ENCODE assay signal across 27 cellular contexts in the genomic region with DNA sequence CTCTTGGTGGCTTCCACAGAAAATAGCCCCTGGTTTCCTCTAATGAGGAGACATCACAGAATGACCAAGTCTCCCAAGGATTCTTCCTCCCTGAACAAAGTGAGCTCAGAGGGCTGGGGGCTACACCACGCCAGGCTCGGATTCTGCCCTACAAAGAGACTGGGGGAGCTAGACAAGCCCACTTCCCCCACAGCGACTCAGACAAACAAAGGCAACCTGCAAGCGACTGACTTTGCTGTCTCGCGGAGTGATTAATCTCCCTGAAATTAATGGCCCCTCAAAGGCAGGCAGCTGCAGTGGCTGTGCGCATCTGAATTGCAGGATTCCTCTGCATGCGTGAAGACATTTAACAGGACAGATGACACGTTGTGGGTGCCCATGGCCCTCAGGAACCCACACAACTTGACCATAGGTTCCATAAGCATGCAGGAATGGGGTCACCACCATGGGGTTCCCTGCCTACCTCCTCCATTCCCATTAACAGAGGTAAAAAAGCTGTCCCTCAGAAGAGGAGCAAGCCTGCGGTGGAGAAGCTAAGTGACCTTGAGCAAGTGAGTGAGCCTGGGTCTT. TPM values are rescaled to one million over a fixed set of nuclear protein-coding genes. Genes with fewer than 3 reads are reported as not detected.
DNase-seq lines count a peak whose midpoint lies in the region; TF ChIP-seq lines count a peak whose summit lies in the region.
"Had no signal": no experiment of that assay in that cellular context is flagged by ENCODE, and none has a peak within 500 bp of the region (broad histone marks: within the 10 kb centered on the region; RNA-seq: fewer than 3 reads in every experiment).

No MANE protein-coding gene starts in this region.

- H2BK5ac ChIP-seq in neuronal stem cell (ENCODE audit: low read length) (no peak overlapping the region), trophoblast cell (ENCODE audit: low read depth, low read length, poor library complexity) (no peak overlapping the region)

- H2AFZ ChIP-seq in neuronal stem cell (ENCODE audit: low read length) (peak overlapping the region; percentile 75), trophoblast cell (ENCODE audit: insufficient read depth, low read length, poor library complexity) (no peak overlapping the region)

- H3K18ac ChIP-seq in neuronal stem cell (ENCODE audit: low read length) (no peak overlapping the region), trophoblast cell (ENCODE audit: low read length) (no peak overlapping the region)

- WGBS in esophagus muscularis mucosa = 40% methylated on average over 7 of the region's 10 CpGs
- WGBS in neuronal stem cell (ENCODE audit: extremely low coverage in 2 of 2, insufficient read length in 2 of 2, insufficient replicate concordance in 1 of 2), 2 donors = no CpG with 5 or more reads among the region's 10 CpGs
- WGBS in trophoblast cell (ENCODE audit: extremely low coverage, insufficient coverage, insufficient read length) = no CpG with 5 or more reads among the region's 10 CpGs

- TF ChIP-seq POLR2A in esophagus muscularis mucosa (IDR thresholded peaks at IDR 0.05; ENCODE audit: low read depth) (no peak), breast epithelium (IDR thresholded peaks at IDR 0.05) (no peak)

- no peak overlapping the region for H3K14ac ChIP-seq in neuronal stem cell (ENCODE audit: low read length)
- H3K14ac ChIP-seq in trophoblast cell (ENCODE audit: low read length) = no peak overlapping the region

- H3K36me3 ChIP-seq in esophagus muscularis mucosa (no peaks in the 10 kb centered on the region), neuronal stem cell (replicated peaks in 1 of 2; ENCODE audit: control insufficient read depth in 2 of 2, insufficient read depth in 2 of 2, low read length in 2 of 2) (no peaks in the 10 kb centered on the region), trophoblast cell (ENCODE audit: control insufficient read depth in 1 of 2, insufficient read depth in 2 of 2, low read length in 2 of 2) (no peaks in the 10 kb centered on the region), breast epithelium (no peaks in the 10 kb centered on the region)
- H3K36me3 ChIP-seq: BLaER1, SJSA1 had no signal

- no peak overlapping the region for H3K4me2 ChIP-seq in neuronal stem cell (ENCODE audit: insufficient read depth, low read length, poor library complexity, severe bottlenecking)
- no peak overlapping the region for H3K4me2 ChIP-seq in trophoblast cell (ENCODE audit: low read length)
- H3K4me2 ChIP-seq: BLaER1 had no signal

- no peak overlapping the region for H3K27ac ChIP-seq in esophagus muscularis mucosa (replicated peaks in 1 of 4)
- peak overlapping the region; percentile 54 for H3K27ac ChIP-seq in neuronal stem cell (replicated peaks; ENCODE audit: low read length)
- no peak overlapping the region for H3K27ac ChIP-seq in trophoblast cell (ENCODE audit: low read depth, low read length)
- H3K27ac ChIP-seq in breast epithelium = no peak overlapping the region
- H3K27ac ChIP-seq: BLaER1, SJSA1 had no signal

- no peak overlapping the region for H2BK12ac ChIP-seq in neuronal stem cell (ENCODE audit: low read length)
- H2BK12ac ChIP-seq in trophoblast cell (ENCODE audit: low read length) = no peak overlapping the region

- no peaks in the 10 kb centered on the region for H3K79me2 ChIP-seq in trophoblast cell (ENCODE audit: control insufficient read depth, insufficient read depth, low read length, poor library complexity)

- H2AK5ac ChIP-seq in neuronal stem cell (ENCODE audit: low read depth, low read length) = no peak overlapping the region
- H2AK5ac ChIP-seq in trophoblast cell (ENCODE audit: low read length) = no peak overlapping the region

- H3K4ac ChIP-seq in neuronal stem cell (ENCODE audit: low read length) = no peak overlapping the region
- no peak overlapping the region for H3K4ac ChIP-seq in trophoblast cell (ENCODE audit: low read depth, low read length)

- H3K9me3 ChIP-seq in esophagus muscularis mucosa = no peaks in the 10 kb centered on the region
- H3K9me3 ChIP-seq in neuronal stem cell (replicated peaks in 1 of 2; ENCODE audit: control insufficient read depth in 2 of 2, insufficient read depth in 1 of 2, low read depth in 1 of 2, low read length in 2 of 2) = no peaks in the 10 kb centered on the region
- no peaks in the 10 kb centered on the region for H3K9me3 ChIP-seq in trophoblast cell (ENCODE audit: insufficient read depth, low read depth, low read length)
- H3K9me3 ChIP-seq in breast epithelium = no peaks in the 10 kb centered on the region
- H3K9me3 ChIP-seq: BLaER1, SJSA1 had no signal

- no peak overlapping the region for H4K12ac ChIP-seq in trophoblast cell (ENCODE audit: low read depth, low read length)

- no peaks in the 10 kb centered on the region for H3K79me1 ChIP-seq in neuronal stem cell (ENCODE audit: low read depth, low read length)
- no peaks in the 10 kb centered on the region for H3K79me1 ChIP-seq in trophoblast cell (ENCODE audit: low read length)

- intact Hi-C loops in esophagus muscularis mucosa (cut with DNase I) = no loop called here
- intact Hi-C loops in breast epithelium (cut with DNase I; ENCODE audit: low total_unique reads) = loop anchor here (5.0 kb wide), 1 partner anchor 596 kb away; no protein-coding TSS in a partner anchor

- TF ChIP-seq CTCF in esophagus muscularis mucosa (IDR thresholded peaks at IDR 0.05) (no peak), breast epithelium (IDR thresholded peaks at IDR 0.05) (no peak)

- peak; percentile 73 for DNase-seq in NCI-H82 (lab: John Stamatoyannopoulos, UW)
- no peak for DNase-seq in NCI-H82 treated with DMSO at 0.1 percent for 48 hours (lab: John Stamatoyannopoulos, UW; ENCODE audit: unreplicated experiment)
- peak; percentile 1 for DNase-seq in NCI-H2227 treated with DMSO at 0.1 percent for 48 hours (lab: John Stamatoyannopoulos, UW)
- peak; percentile 68 for DNase-seq in esophagus muscularis mucosa (ENCODE audit: extremely low spot score)
- DNase-seq in neuronal stem cell (ENCODE audit: low spot score) = peak; percentile 23
- DNase-seq in trophoblast cell = no peak
- DNase-seq in GOT3 (lab: John Stamatoyannopoulos, UW) = no peak
- no peak for DNase-seq in breast epithelium (ENCODE audit: low spot score in 2 of 2)
- DNase-seq: CD4-positive, CD25-positive, alpha-beta regulatory T cell; DMS153; DND-41; H9; KBM-7; MV-4-11; NCI-H1105; NCI-H187 treated with DMSO at 0.1 percent for 48 hours; NCI-H226; NCI-H510A; NCI-H69; NK-92 treated with Interleukin-12 subunit alpha and Interleukin-12 subunit beta, amount 100 ng/mL, for 24 hours; PC-3 had no signal

- H3K4me1 ChIP-seq in esophagus muscularis mucosa = no peaks in the 10 kb centered on the region
- peaks cover 5 to 13% of the 10 kb centered on the region in 2 donors for H3K4me1 ChIP-seq in neuronal stem cell (ENCODE audit: control insufficient read depth in 2 of 2, insufficient read depth in 1 of 2, low read depth in 1 of 2, low read length in 2 of 2)
- peaks cover 0 to 2% of the 10 kb centered on the region in 2 experiments for H3K4me1 ChIP-seq in trophoblast cell (ENCODE audit: control insufficient read depth in 1 of 2, insufficient read depth in 2 of 2, low read length in 2 of 2)
- no peaks in the 10 kb centered on the region for H3K4me1 ChIP-seq in breast epithelium
- H3K4me1 ChIP-seq: BLaER1, SJSA1 had no signal

- H3K27me3 ChIP-seq in esophagus muscularis mucosa = peaks cover 0 to 47% (median 0%) of the 10 kb centered on the region in 4 donors
- peaks cover 0 to 6% (median 0%) of the 10 kb centered on the region in 3 experiments for H3K27me3 ChIP-seq in neuronal stem cell (ENCODE audit: control insufficient read depth in 3 of 3, insufficient read depth in 3 of 3, low read depth in 1 of 3, low read length in 3 of 3)
- H3K27me3 ChIP-seq in trophoblast cell (ENCODE audit: insufficient read depth, low read length) = no peaks in the 10 kb centered on the region
- peaks cover 0 to 18% of the 10 kb centered on the region in 2 donors for H3K27me3 ChIP-seq in breast epithelium
- H3K27me3 ChIP-seq: BLaER1 had no signal

- H3K23ac ChIP-seq in neuronal stem cell (ENCODE audit: low read depth, low read length, poor library complexity) (no peak overlapping the region), trophoblast cell (ENCODE audit: low read length) (no peak overlapping the region)

- H2BK120ac ChIP-seq in neuronal stem cell (ENCODE audit: low read depth, low read length) = no peak overlapping the region
- no peak overlapping the region for H2BK120ac ChIP-seq in trophoblast cell (ENCODE audit: insufficient read depth, low read length, poor library complexity)

- H4K8ac ChIP-seq in neuronal stem cell (ENCODE audit: low read depth, low read length) (no peak overlapping the region), trophoblast cell (ENCODE audit: low read depth, low read length) (no peak overlapping the region)

- no peak for TF ChIP-seq EP300 in esophagus muscularis mucosa (IDR thresholded peaks at IDR 0.05)

- H3K9ac ChIP-seq in neuronal stem cell (ENCODE audit: low read depth, low read length, poor library complexity) = no peak overlapping the region
- H3K9ac ChIP-seq in trophoblast cell (ENCODE audit: low read length) = no peak overlapping the region
- H3K9ac ChIP-seq: BLaER1 had no signal

- H4K91ac ChIP-seq in neuronal stem cell (ENCODE audit: low read depth, low read length, poor library complexity) = no peak overlapping the region
- no peak overlapping the region for H4K91ac ChIP-seq in trophoblast cell (ENCODE audit: low read depth, low read length)

- H2BK15ac ChIP-seq in neuronal stem cell (ENCODE audit: low read length) = no peak overlapping the region

- no peak overlapping the region for H3K4me3 ChIP-seq in esophagus muscularis mucosa
- H3K4me3 ChIP-seq in neuronal stem cell (ENCODE audit: low read length in 2 of 2) = no peak overlapping the region
- no peak overlapping the region for H3K4me3 ChIP-seq in trophoblast cell (ENCODE audit: low read depth, low read length)
- no peak overlapping the region for H3K4me3 ChIP-seq in breast epithelium
- H3K4me3 ChIP-seq: BLaER1, SJSA1 had no signal

RNA-seq across cellular contexts. Expression of a gene that starts 18.4 kb away (rescaled TPM):
- total RNA-seq in esophagus muscularis mucosa = under 1 TPM; 0.33 to 0.80 (median 0.56) TPM
- 0.03 TPM for polyA plus RNA-seq in neuronal stem cell (2013, experiment 1 of 2)
- polyA plus RNA-seq in neuronal stem cell (2013, experiment 2 of 2) = 0.03 TPM
- polyA plus RNA-seq in trophoblast cell (2013) = 0.18 and 0.19 TPM in 2 replicates
- total RNA-seq in breast epithelium = not detected
- total RNA-seq: CD4-positive, CD25-positive, alpha-beta regulatory T cell; H9; LHCN-M2; MCF 10A; PC-3; SJSA1; T-helper 1 cell treated with Interleukin-12 subunit alpha and Interleukin-12 subunit beta and Interleukin-4 antibody, amounts not matched to agents 30 ng/mL and 1 ng/mL, for 36 hours had no signal
- polyA plus RNA-seq: AG04450; CD4-positive, CD25-positive, alpha-beta regulatory T cell had no signal

Comparison
In these comparisons a context has a peak if more than half of its experiments do, and no peak if none do; other contexts are left out.
1. DNase-seq: peak in NCI-H82 (single experiment), NCI-H2227 treated with DMSO at 0.1 percent for 48 hours (single experiment), esophagus muscularis mucosa (single experiment) and neuronal stem cell (single experiment); none in NCI-H82 treated with DMSO at 0.1 percent for 48 hours (single experiment), trophoblast cell (0 of 2), GOT3 (single experiment) and breast epithelium (0 of 2).